In the genomic region with DNA sequence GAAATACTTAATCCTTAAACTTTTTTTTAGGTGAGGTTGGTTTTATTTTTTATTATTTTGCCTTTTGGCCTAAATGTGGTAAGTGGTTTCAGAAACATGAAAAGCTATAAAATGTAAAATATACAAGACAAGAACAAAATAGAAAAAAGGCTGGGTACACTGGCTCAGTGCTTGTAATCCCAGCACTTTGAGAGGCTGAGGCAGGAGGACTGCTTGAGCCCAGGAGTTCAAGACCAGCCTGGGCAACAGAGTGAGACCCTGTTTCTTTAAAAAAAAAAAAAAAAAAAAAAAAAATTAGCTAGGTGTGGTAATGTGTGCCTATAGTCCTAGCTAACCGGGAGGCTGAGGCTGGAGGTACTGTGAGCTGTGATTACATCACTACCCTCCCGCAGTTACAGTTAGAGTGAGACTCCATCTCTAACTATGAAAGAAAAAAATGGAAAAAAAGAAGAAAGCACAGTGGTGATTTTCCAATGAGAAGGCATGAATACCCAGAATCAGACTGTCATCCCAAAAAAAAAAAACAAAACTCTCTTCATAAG, we compare ENCODE assay signal across 8 cellular contexts.
DNase-seq lines count a peak whose midpoint lies in the region; ATAC-seq and FAIRE-seq lines count a peak whose summit lies in the region.

No MANE protein-coding gene starts in this region.

- peaks cover 38% of the 10 kb centered on the region for H3K4me1 Mint-ChIP-seq in T-helper 2 cell treated with Interferon-gamma antibody and Interleukin-4, amounts not matched to agents 5 μg/mL and 100 μg/mL, for 36 hours (ENCODE audit: low read depth)
- H3K4me1 Mint-ChIP-seq in immature natural killer cell: peaks cover 71 to 77% of the 10 kb centered on the region in 2 donors

- no peaks in the 10 kb centered on the region for H3K27me3 Mint-ChIP-seq in T-helper 2 cell treated with Interferon-gamma antibody and Interleukin-4, amounts not matched to agents 5 μg/mL and 100 μg/mL, for 36 hours (ENCODE audit: low read depth)
- peaks cover 38 to 57% (median 39%) of the 10 kb centered on the region in 3 donors for H3K27me3 Mint-ChIP-seq in immature natural killer cell (ENCODE audit: low read depth in 3 of 3)

- H3K4me3 Mint-ChIP-seq in T-helper 2 cell treated with Interferon-gamma antibody and Interleukin-4, amounts not matched to agents 5 μg/mL and 100 μg/mL, for 36 hours: peak overlapping the region; percentile 55
- H3K4me3 Mint-ChIP-seq in immature natural killer cell: peak overlapping the region; percentile 74 to 92 (median 83)

- FAIRE-seq in frontal cortex (lab: Jason Lieb, UNC): no peak

- peaks cover 26% of the 10 kb centered on the region for H3K36me3 Mint-ChIP-seq in T-helper 2 cell treated with Interferon-gamma antibody and Interleukin-4, amounts not matched to agents 5 μg/mL and 100 μg/mL, for 36 hours (ENCODE audit: low read depth)
- H3K36me3 Mint-ChIP-seq in immature natural killer cell: no peaks in the 10 kb centered on the region

- H3K27ac Mint-ChIP-seq in T-helper 2 cell treated with Interferon-gamma antibody and Interleukin-4, amounts not matched to agents 5 μg/mL and 100 μg/mL, for 36 hours: peak overlapping the region; percentile 95
- peak overlapping the region; percentile 95 to 99 (median 97) for H3K27ac Mint-ChIP-seq in immature natural killer cell

- no peaks in the 10 kb centered on the region for H3K9me3 Mint-ChIP-seq in T-helper 2 cell treated with Interferon-gamma antibody and Interleukin-4, amounts not matched to agents 5 μg/mL and 100 μg/mL, for 36 hours
- H3K9me3 Mint-ChIP-seq in immature natural killer cell: no peaks in the 10 kb centered on the region

- ATAC-seq in GM21381 (IDR thresholded peaks at IDR 0.05; ENCODE audit: unreplicated experiment): no peak

- DNase-seq in stimulated activated CD4-positive, alpha-beta T cell treated with anti-CD3 and anti-CD28 coated beads, Interleukin-1b, Interleukin-23, amount 100 ng/mL, for 48 hours: peak; percentile 41
- no peak for DNase-seq in stimulated activated CD4-positive, alpha-beta T cell treated with anti-CD3 and anti-CD28 coated beads, Interleukin-12 subunit alpha, Interleukin-12 subunit beta, amount 100 ng/mL, for 4 hours
- no peak for DNase-seq in T-helper 2 cell treated with Interferon-gamma antibody and Interleukin-4, amounts not matched to agents 5 μg/mL and 100 μg/mL, for 36 hours (ENCODE audit: low spot score)
- DNase-seq in immature natural killer cell: peak; percentile 39 to 58 (median 46)
- no peak for DNase-seq in mesenteric fat pad (ENCODE audit: low spot score)
- no peak for DNase-seq in AML-193 (lab: John Stamatoyannopoulos, UW)
- no peak for DNase-seq in frontal cortex (ENCODE audit: low spot score in 2 of 2)

Comparison
In these comparisons a context has a peak if more than half of its experiments do, and no peak if none do; other contexts are left out.
1. DNase-seq: peak in stimulated activated CD4-positive, alpha-beta T cell treated with anti-CD3 and anti-CD28 coated beads, Interleukin-1b, Interleukin-23, amount 100 ng/mL, for 48 hours (single experiment) and immature natural killer cell (3 of 3); none in stimulated activated CD4-positive, alpha-beta T cell treated with anti-CD3 and anti-CD28 coated beads, Interleukin-12 subunit alpha, Interleukin-12 subunit beta, amount 100 ng/mL, for 4 hours (single experiment), T-helper 2 cell treated with Interferon-gamma antibody and Interleukin-4, amounts not matched to agents 5 μg/mL and 100 μg/mL, for 36 hours (single experiment), mesenteric fat pad (single experiment), AML-193 (0 of 2) and frontal cortex (0 of 2).